In the genomic region with DNA sequence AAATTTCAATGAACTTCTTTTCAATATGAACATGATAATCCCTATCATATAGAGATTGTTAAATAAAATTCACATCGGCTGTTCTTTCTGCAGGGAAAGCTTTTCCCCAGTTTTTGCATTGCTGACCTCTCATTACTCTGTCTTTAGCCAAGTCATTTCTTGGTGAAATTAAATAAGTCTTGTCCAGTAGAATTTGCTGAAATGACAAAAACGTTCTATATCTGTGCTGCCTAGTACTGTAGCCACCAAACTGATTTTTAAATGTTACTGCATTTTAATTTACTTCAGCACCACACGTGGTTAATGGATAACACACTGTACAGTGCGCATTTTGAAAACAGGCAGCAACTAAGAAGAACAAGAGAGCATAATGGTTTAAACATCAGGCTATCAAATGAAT, we compare ENCODE assay signal across 20 cellular contexts.
DNase-seq lines count a peak whose midpoint lies in the region; ATAC-seq, FAIRE-seq and TF ChIP-seq lines count a peak whose summit lies in the region.
"Had no signal": no experiment of that assay in that cellular context is flagged by ENCODE, and none has a peak within 500 bp of the region (broad histone marks: within the 10 kb centered on the region; RNA-seq: fewer than 3 reads in every experiment).

No MANE protein-coding gene starts in this region.

- H4K5ac ChIP-seq in IMR-90 (ENCODE audit: low read depth, low read length): no peak overlapping the region

- H3K4ac ChIP-seq in IMR-90 (ENCODE audit: low read depth, low read length): no peak overlapping the region

- no peaks in the 10 kb centered on the region; the same call in 1 of the 2 replicates for H4K20me1 ChIP-seq in IMR-90 (ENCODE audit: insufficient read depth, low read length)
- H4K20me1 ChIP-seq: BLaER1 had no signal

- H3K4me2 ChIP-seq in A549: no peak overlapping the region
- no peak overlapping the region for H3K4me2 ChIP-seq in IMR-90 (ENCODE audit: low read depth, low read length)
- H3K4me2 ChIP-seq: BLaER1 had no signal

- no peak overlapping the region for H3K23ac ChIP-seq in IMR-90 (ENCODE audit: low read depth, low read length)

- H2BK5ac ChIP-seq in IMR-90 (ENCODE audit: low read depth, low read length, poor library complexity, severe bottlenecking): no peak overlapping the region

- H3K36me3 ChIP-seq in IMR-90 (ENCODE audit: control insufficient read depth, insufficient read depth, low read length): no peaks in the 10 kb centered on the region
- H3K36me3 ChIP-seq in kidney (ENCODE audit: control insufficient read depth in 1 of 2, insufficient read depth in 2 of 2, low read length in 2 of 2): no peaks in the 10 kb centered on the region
- H3K36me3 ChIP-seq: BLaER1, HAP-1 had no signal

- no peak for FAIRE-seq in A549 (lab: Jason Lieb, UNC)
- peak; percentile 45 for FAIRE-seq in kidney (lab: Jason Lieb, UNC)
- FAIRE-seq: D721Med, GM12892 had no signal

- ATAC-seq in A549 (no peak), IMR-90 (ENCODE audit: low read depth) (no peak), HG03196 (IDR thresholded peaks at IDR 0.05; ENCODE audit: unreplicated experiment) (no peak)
- ATAC-seq: CD8-positive, alpha-beta T cell had no signal

- no peak overlapping the region for H2AK5ac ChIP-seq in IMR-90 (ENCODE audit: low read depth, low read length)

- no peak overlapping the region for H4K91ac ChIP-seq in IMR-90 (ENCODE audit: insufficient read depth, low read depth, low read length)

- TF ChIP-seq POLR2A in A549 (IDR thresholded peaks at IDR 0.05; ENCODE audit: low read length) (no peak), IMR-90 (IDR thresholded peaks at IDR 0.05; ENCODE audit: low read depth, low read length) (no peak)

- no peak for TF ChIP-seq CTCF in A549 (IDR thresholded peaks at IDR 0.05)
- TF ChIP-seq CTCF in IMR-90 (conservative IDR thresholded peaks at IDR 0.05; ENCODE audit: low read depth, low read length): no peak
- no peak for TF ChIP-seq CTCF in kidney (IDR thresholded peaks at IDR 0.05; ENCODE audit: borderline replicate concordance, extremely low read depth, insufficient read depth)

- no peak overlapping the region for H4K8ac ChIP-seq in IMR-90 (ENCODE audit: low read depth in 2 of 2, low read length in 2 of 2)

- CTCF ChIA-PET in A549 (lab: Yijun Ruan, JAX): no interaction called here
- CTCF ChIA-PET in IMR-90 (lab: Yijun Ruan, JAX): no interaction called here

- H3K9ac ChIP-seq in IMR-90 (ENCODE audit: low read depth, low read length): no peak overlapping the region
- H3K9ac ChIP-seq in kidney (ENCODE audit: low read length in 2 of 2): no peak overlapping the region
- H3K9ac ChIP-seq: BLaER1, GM23248 had no signal

- dilution Hi-C loops in IMR-90 (cut with HindIII; ENCODE audit: low sequenced_read_pairs, unreplicated experiment): no loop called here

- H3K56ac ChIP-seq in IMR-90 (ENCODE audit: extremely low read depth, insufficient read depth, low read length): no peak overlapping the region

- peaks cover 6% of the 10 kb centered on the region for H3K27me3 ChIP-seq in IMR-90 (ENCODE audit: control insufficient read depth, insufficient read depth, low read length)
- H3K27me3 ChIP-seq: BLaER1 had no signal

- H3K18ac ChIP-seq in IMR-90 (ENCODE audit: low read depth, low read length): no peak overlapping the region

- intact Hi-C loops in IMR-90 (cut with micrococcal nuclease) (no loop called here), kidney (cut with DNase I) (no loop called here)

- POLR2A ChIA-PET in A549 (lab: Yijun Ruan, JAX): no interaction called here
- POLR2A ChIA-PET in IMR-90 (lab: Charles Lee; ENCODE audit: unreplicated experiment): no interaction called here

- TF ChIP-seq RAD21 in A549 (conservative IDR thresholded peaks at IDR 0.05 in 1 of 2, IDR thresholded peaks at IDR 0.05 in 1 of 2): no peak
- TF ChIP-seq RAD21 in IMR-90 (IDR thresholded peaks at IDR 0.05; ENCODE audit: low read length): no peak

- H3K9me3 ChIP-seq in A549 (no peaks in the 10 kb centered on the region), IMR-90 (ENCODE audit: control insufficient read depth, insufficient read depth, low read length) (no peaks in the 10 kb centered on the region), kidney (ENCODE audit: control insufficient read depth in 1 of 2, low read length in 2 of 2) (no peaks in the 10 kb centered on the region)
- H3K9me3 ChIP-seq: BLaER1, HAP-1 had no signal

- no peaks in the 10 kb centered on the region for H3K79me1 ChIP-seq in IMR-90 (ENCODE audit: low read depth in 1 of 2, low read length in 2 of 2)

- H2AFZ ChIP-seq in IMR-90 (replicated peaks; ENCODE audit: low read length, poor library complexity): no peak overlapping the region
- H2AFZ ChIP-seq: GM23248 had no signal

- H3K9me1 ChIP-seq in IMR-90 (ENCODE audit: insufficient read depth, low read length): no peaks in the 10 kb centered on the region

- no peak overlapping the region for H2BK20ac ChIP-seq in IMR-90 (ENCODE audit: low read depth, low read length)

- DNase-seq in A549 (ENCODE audit: low read depth in 1 of 2, low spot score in 1 of 2) (no peak), IMR-90 (no peak), kidney (no peak), renal cortical epithelial cell (ENCODE audit: low read depth) (peak; percentile 71), DMS153 (lab: John Stamatoyannopoulos, UW) (no peak), 8988T (no peak)
- DNase-seq: CD4-positive, CD25-positive, alpha-beta regulatory T cell; CD8-positive, alpha-beta T cell; DMS 273 treated with DMSO at 0.1 percent for 48 hours; DMS53; DMS79 treated with DMSO at 0.1 percent for 48 hours; GF-D8; GM23248; HFFc6 had no signal

- 18% methylated on average over 4 of the region's 4 CpGs for WGBS in A549 (ENCODE audit: missing lambda C conversion rate)
- WGBS in IMR-90 (ENCODE audit: extremely low coverage in 2 of 2, insufficient read length in 1 of 2), 2 experiments: no CpG with 5 or more reads among the region's 4 CpGs

- no peak overlapping the region for H3K27ac ChIP-seq in A549
- no peak overlapping the region for H3K27ac ChIP-seq in IMR-90 (ENCODE audit: insufficient read depth, low read length)
- peak overlapping the region in 1 of 2 donors; percentile 26 for H3K27ac ChIP-seq in kidney (ENCODE audit: low read depth in 2 of 2, low read length in 2 of 2)
- H3K27ac ChIP-seq: BLaER1, C4-2B, GM23248 had no signal

- H3K14ac ChIP-seq in IMR-90 (replicated peaks; ENCODE audit: low read depth, low read length): no peak overlapping the region

- H3K4me1 ChIP-seq in A549 (no peaks in the 10 kb centered on the region), IMR-90 (ENCODE audit: control insufficient read depth, insufficient read depth, low read length) (no peaks in the 10 kb centered on the region), kidney (ENCODE audit: control insufficient read depth in 1 of 2, insufficient read depth in 1 of 2, low read depth in 1 of 2, low read length in 2 of 2) (no peaks in the 10 kb centered on the region)
- H3K4me1 ChIP-seq: BLaER1 had no signal

- BruUV-seq in IMR-90 (replicated peaks; lab: Mats Ljungman, UMichigan): no TSS peak

- H3K4me3 ChIP-seq in A549 (no peak overlapping the region), IMR-90 (ENCODE audit: insufficient read depth, low read depth, low read length) (no peak overlapping the region), kidney (ENCODE audit: low read length in 2 of 2) (no peak overlapping the region)
- H3K4me3 ChIP-seq: BLaER1, GM23248, HAP-1 had no signal

- in situ Hi-C loops in IMR-90 (cut with MboI; ENCODE audit: low sequenced_read_pairs): no loop called here

- no peak for TF ChIP-seq EP300 in A549 (IDR thresholded peaks at IDR 0.05)

- H2BK120ac ChIP-seq in IMR-90 (ENCODE audit: low read depth, low read length): no peak overlapping the region

- H2AK9ac ChIP-seq in IMR-90 (replicated peaks; ENCODE audit: low read depth, low read length, poor library complexity): no peak overlapping the region

- no peak overlapping the region for H2BK15ac ChIP-seq in IMR-90 (ENCODE audit: low read depth, low read length)

TF ChIP-seq in A549, 52 proteins besides CTCF, POLR2A, EP300 and RAD21:
- TF ChIP-seq MAFK (IDR thresholded peaks at IDR 0.05; ENCODE audit: partially characterized antibody): peak; percentile 79
- TF ChIP-seq KDM1A (IDR thresholded peaks at IDR 0.05; ENCODE audit: low read depth): no peak

TF ChIP-seq in IMR-90, 13 proteins besides CTCF, POLR2A, EP300 and RAD21:
- TF ChIP-seq MAFK (IDR thresholded peaks at IDR 0.05; ENCODE audit: low read depth, low read length) (peak; percentile 81), MXI1 (IDR thresholded peaks at IDR 0.05; ENCODE audit: borderline replicate concordance, low read depth, low read length) (no peak), CHD1 (IDR thresholded peaks at IDR 0.05; ENCODE audit: low read depth, low read length) (no peak)
